21 cellular contexts compared by ENCODE assay signal in genomic region chr18:22639626-22640025, GRCh38.
A peak's percentile ranks its signal among the peaks of the same experiment; 100 is the strongest.
DNase-seq lines count a peak whose midpoint lies in the region; ATAC-seq and TF ChIP-seq lines count a peak whose summit lies in the region.
"Had no signal": no experiment of that assay in that cellular context is flagged by ENCODE, and none has a peak within 500 bp of the region (broad histone marks: within the 10 kb centered on the region; RNA-seq: fewer than 3 reads in every experiment).

No MANE protein-coding gene starts in this region.

- H3K27me3 Mint-ChIP-seq in osteocyte (ENCODE audit: unreplicated experiment): no peaks in the 10 kb centered on the region
- H3K27me3 Mint-ChIP-seq: CD4-positive, alpha-beta memory T cell had no signal

- H3K4me1 Mint-ChIP-seq in osteocyte (ENCODE audit: unreplicated experiment): peaks cover 32% of the 10 kb centered on the region
- H3K4me1 Mint-ChIP-seq: CD4-positive, alpha-beta memory T cell had no signal

- ATAC-seq in HG03457 (IDR thresholded peaks at IDR 0.05; ENCODE audit: unreplicated experiment): no peak
- ATAC-seq: GM12878, Panc1 had no signal

- no peaks in the 10 kb centered on the region for H4K20me1 ChIP-seq in fibroblast of lung (ENCODE audit: control insufficient read depth, extremely low read depth, insufficient read depth, low read length)

- no peak overlapping the region for H3K9ac ChIP-seq in fibroblast of lung (ENCODE audit: insufficient read depth, low read length)

- no peaks in the 10 kb centered on the region for H3K36me3 ChIP-seq in fibroblast of lung (ENCODE audit: control insufficient read depth, insufficient read depth, low read length)

- H3K79me2 ChIP-seq in fibroblast of lung (ENCODE audit: control insufficient read depth, insufficient read depth, low read length): no peaks in the 10 kb centered on the region

- H2AFZ ChIP-seq in fibroblast of lung (ENCODE audit: low read length): no peak overlapping the region

- TF ChIP-seq CTCF in fibroblast of lung (conservative IDR thresholded peaks at IDR 0.05 in 1 of 2, IDR thresholded peaks at IDR 0.05 in 1 of 2; ENCODE audit: low read depth in 1 of 2, low read length in 2 of 2) (no peak), osteocyte (IDR thresholded peaks at IDR 0.05) (no peak)

- no peak overlapping the region for H3K4me3 ChIP-seq in fibroblast of lung (replicated peaks in 1 of 4; ENCODE audit: control extremely low read depth in 1 of 4, insufficient read depth in 1 of 4, low read depth in 3 of 4, low read length in 4 of 4)
- H3K4me3 ChIP-seq: GM12878, SK-N-MC had no signal

- no peaks in the 10 kb centered on the region for H3K9me3 ChIP-seq in fibroblast of lung (ENCODE audit: control insufficient read depth, insufficient read depth, low read depth, low read length)

- peaks cover 15% of the 10 kb centered on the region for H3K9me3 Mint-ChIP-seq in osteocyte (ENCODE audit: unreplicated experiment)

- H3K27ac ChIP-seq in fibroblast of lung (ENCODE audit: insufficient read depth, low read length): peak overlapping the region; percentile 39
- H3K27ac ChIP-seq: SK-N-MC had no signal

- H3K4me2 ChIP-seq in fibroblast of lung (ENCODE audit: extremely low read depth, insufficient read depth, low read length): peak overlapping the region; percentile 44

- DNase-seq in EL (peak; percentile 6), RPMI7951 (ENCODE audit: low read depth) (peak; percentile 44), fibroblast of lung (ENCODE audit: low read depth in 2 of 2) (peak; percentile 51 to 74), osteocyte (ENCODE audit: extremely low spot score, unreplicated experiment) (no peak), mucosa of gallbladder (ENCODE audit: low spot score) (no peak), H4 (ENCODE audit: low spot score) (no peak)
- DNase-seq: C1 segment of cervical spinal cord; CD4-positive, alpha-beta memory T cell; COR-L47; GDM1; KBM-7; MM.1S; NCI-H1694; NCI-H2029 treated with DMSO at 0.1 percent for 48 hours; NCI-H510A; NCI-H69; SIG-M5 had no signal

- peaks cover 9% of the 10 kb centered on the region for H3K4me1 ChIP-seq in fibroblast of lung (ENCODE audit: control insufficient read depth, extremely low read depth, insufficient read depth, low read length)

- H3K4me3 Mint-ChIP-seq in osteocyte (ENCODE audit: unreplicated experiment): no peak overlapping the region
- H3K4me3 Mint-ChIP-seq: CD4-positive, alpha-beta memory T cell had no signal

- peaks cover 10% of the 10 kb centered on the region for H3K36me3 Mint-ChIP-seq in osteocyte (ENCODE audit: unreplicated experiment)
- H3K36me3 Mint-ChIP-seq: CD4-positive, alpha-beta memory T cell had no signal

- no peaks in the 10 kb centered on the region for H3K27me3 ChIP-seq in fibroblast of lung (ENCODE audit: control insufficient read depth, insufficient read depth, low read length)

- peak overlapping the region; percentile 46 for H3K27ac Mint-ChIP-seq in osteocyte (ENCODE audit: unreplicated experiment)
- H3K27ac Mint-ChIP-seq: CD4-positive, alpha-beta memory T cell had no signal

Comparison
In these comparisons a context has a peak if more than half of its experiments do, and no peak if none do; other contexts are left out.
1. DNase-seq: peak in EL (single experiment), RPMI7951 (single experiment) and fibroblast of lung (2 of 2); none in osteocyte (single experiment), mucosa of gallbladder (single experiment) and H4 (single experiment).